ENCODE assay signal across 7 cellular contexts in genomic region chr13:94620286-94620896, GRCh38. TPM values are rescaled to one million over a fixed set of nuclear protein-coding genes. Genes with fewer than 3 reads are reported as not detected.
DNase-seq lines count a peak whose midpoint lies in the region; ATAC-seq and TF ChIP-seq lines count a peak whose summit lies in the region.

No MANE protein-coding gene starts in this region.

- no peak overlapping the region for H2BK12ac ChIP-seq in neuronal stem cell (ENCODE audit: low read length)

- no peaks in the 10 kb centered on the region for H3K9me3 ChIP-seq in neuronal stem cell (replicated peaks in 1 of 2; ENCODE audit: control insufficient read depth in 2 of 2, insufficient read depth in 1 of 2, low read depth in 1 of 2, low read length in 2 of 2)

- H4K91ac ChIP-seq in neuronal stem cell (ENCODE audit: low read depth, low read length, poor library complexity): no peak overlapping the region

- H2AK5ac ChIP-seq in neuronal stem cell (ENCODE audit: low read depth, low read length): no peak overlapping the region

- WGBS in neuronal stem cell (ENCODE audit: extremely low coverage in 2 of 2, insufficient read length in 2 of 2, insufficient replicate concordance in 1 of 2), 2 donors: no CpG with 5 or more reads among the region's 2 CpGs

- ATAC-seq in GM19328 (IDR thresholded peaks at IDR 0.05; ENCODE audit: unreplicated experiment): peak; percentile 67
- peak; percentile 79 for ATAC-seq in HG03280 (IDR thresholded peaks at IDR 0.05; ENCODE audit: unreplicated experiment)
- ATAC-seq in HG03025 (IDR thresholded peaks at IDR 0.05; ENCODE audit: low FRiP score, unreplicated experiment): no peak

- H3K14ac ChIP-seq in neuronal stem cell (ENCODE audit: low read length): no peak overlapping the region

- H4K8ac ChIP-seq in neuronal stem cell (ENCODE audit: low read depth, low read length): no peak overlapping the region

- no peak overlapping the region for H3K23ac ChIP-seq in neuronal stem cell (ENCODE audit: low read depth, low read length, poor library complexity)

- no peaks in the 10 kb centered on the region for H3K9me3 Mint-ChIP-seq in chondrocyte (ENCODE audit: low read depth)

- peaks cover 2 to 78% of the 10 kb centered on the region in 2 donors for H3K36me3 ChIP-seq in neuronal stem cell (replicated peaks in 1 of 2; ENCODE audit: control insufficient read depth in 2 of 2, insufficient read depth in 2 of 2, low read length in 2 of 2)

- no peaks in the 10 kb centered on the region for H3K79me1 ChIP-seq in neuronal stem cell (ENCODE audit: low read depth, low read length)

- no peak overlapping the region for H3K18ac ChIP-seq in neuronal stem cell (ENCODE audit: low read length)

- peaks cover 23% of the 10 kb centered on the region for H3K36me3 Mint-ChIP-seq in chondrocyte (ENCODE audit: low read depth)

- H3K4me3 Mint-ChIP-seq in chondrocyte (ENCODE audit: unreplicated experiment): no peak overlapping the region

- peaks cover 0 to 2% of the 10 kb centered on the region in 2 donors for H3K4me1 ChIP-seq in neuronal stem cell (ENCODE audit: control insufficient read depth in 2 of 2, insufficient read depth in 1 of 2, low read depth in 1 of 2, low read length in 2 of 2)

- no peak overlapping the region for H3K4ac ChIP-seq in neuronal stem cell (ENCODE audit: low read length)

- H3K27ac Mint-ChIP-seq in chondrocyte (ENCODE audit: unreplicated experiment): no peak overlapping the region

- no peak overlapping the region for H3K4me2 ChIP-seq in neuronal stem cell (ENCODE audit: insufficient read depth, low read length, poor library complexity, severe bottlenecking)

- no peak overlapping the region for H2BK120ac ChIP-seq in neuronal stem cell (ENCODE audit: low read depth, low read length)

- no peaks in the 10 kb centered on the region for H3K4me1 Mint-ChIP-seq in chondrocyte (ENCODE audit: low read depth)

- H3K27me3 Mint-ChIP-seq in chondrocyte (ENCODE audit: low read depth): no peaks in the 10 kb centered on the region

- no peak overlapping the region for H3K9ac ChIP-seq in neuronal stem cell (ENCODE audit: low read depth, low read length, poor library complexity)

- TF ChIP-seq CTCF in chondrocyte (IDR thresholded peaks at IDR 0.05): peak; percentile 85

- no peak overlapping the region for H3K4me3 ChIP-seq in neuronal stem cell (ENCODE audit: low read length in 2 of 2)

- DNase-seq in EH (ENCODE audit: low read depth): peak; percentile 33
- DNase-seq in NCI-H82 treated with DMSO at 0.1 percent for 48 hours (lab: John Stamatoyannopoulos, UW; ENCODE audit: unreplicated experiment): peak; percentile 40
- DNase-seq in chondrocyte (ENCODE audit: low spot score): no peak
- DNase-seq in neuronal stem cell (ENCODE audit: low spot score): peak; percentile 33

- H3K27me3 ChIP-seq in neuronal stem cell (ENCODE audit: control insufficient read depth in 3 of 3, insufficient read depth in 3 of 3, low read depth in 1 of 3, low read length in 3 of 3): no peaks in the 10 kb centered on the region

- no peak overlapping the region for H2BK15ac ChIP-seq in neuronal stem cell (ENCODE audit: low read length)

- H3K27ac ChIP-seq in neuronal stem cell (replicated peaks; ENCODE audit: low read length): no peak overlapping the region

- no peak overlapping the region for H2BK5ac ChIP-seq in neuronal stem cell (ENCODE audit: low read length)

- H2AFZ ChIP-seq in neuronal stem cell (ENCODE audit: low read length): no peak overlapping the region

RNA-seq across cellular contexts. Expression of gene GPR180, which starts 18.7 kb away (rescaled TPM):
- 11.2 to 14.1 TPM (median 11.7 TPM) in 3 replicates for total RNA-seq in chondrocyte
- polyA plus RNA-seq in neuronal stem cell (2013, experiment 1 of 2): 3.1 TPM
- 3.1 TPM for polyA plus RNA-seq in neuronal stem cell (2013, experiment 2 of 2)

RNA-seq across cellular contexts. Expression of gene TGDS, which starts 24.4 kb away (rescaled TPM):
- 8.4 to 12.6 TPM (median 9.4 TPM) in 3 replicates for total RNA-seq in chondrocyte
- 12.5 TPM for polyA plus RNA-seq in neuronal stem cell (2013, experiment 1 of 2)
- 12.3 TPM for polyA plus RNA-seq in neuronal stem cell (2013, experiment 2 of 2)
